Comparison of ENCODE assay signal across 9 cellular contexts in the genomic region with DNA sequence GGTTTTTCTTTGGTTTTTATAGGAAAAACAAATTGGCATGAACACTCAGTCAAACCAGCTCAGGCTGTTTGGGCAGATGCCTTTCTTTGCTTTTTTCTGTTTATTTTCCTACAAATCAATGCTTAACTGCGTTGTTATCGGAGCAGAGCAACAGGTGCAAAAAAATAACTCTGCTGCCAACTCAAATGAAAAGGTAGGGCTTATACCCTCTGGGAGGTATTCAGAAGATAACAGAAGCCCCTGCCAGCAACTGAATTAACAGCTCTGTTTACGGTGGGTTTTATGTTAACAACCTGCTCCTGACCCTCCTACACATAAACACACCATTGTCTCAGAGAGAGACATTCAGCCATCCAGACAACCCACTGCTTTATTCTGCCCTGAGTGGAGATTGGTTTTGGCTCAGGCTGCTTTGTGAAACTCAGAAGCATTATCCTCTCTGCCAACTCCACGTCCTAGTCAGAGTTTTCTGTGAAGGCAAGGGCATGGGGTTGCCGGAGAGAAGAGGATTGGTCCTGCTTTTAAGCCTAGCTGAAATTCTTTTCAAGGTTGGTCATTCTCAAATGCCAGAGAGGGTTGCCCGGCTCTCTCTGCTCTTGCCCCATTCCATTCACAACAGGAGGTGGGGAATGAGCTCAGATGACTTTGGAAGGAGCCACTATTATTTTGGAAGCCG. TPM values are rescaled to one million over a fixed set of nuclear protein-coding genes. Genes with fewer than 3 reads are reported as not detected.
DNase-seq lines count a peak whose midpoint lies in the region; ATAC-seq, FAIRE-seq and TF ChIP-seq lines count a peak whose summit lies in the region.
"Had no signal": no experiment of that assay in that cellular context is flagged by ENCODE, and none has a peak within 500 bp of the region (broad histone marks: within the 10 kb centered on the region; RNA-seq: fewer than 3 reads in every experiment).

No MANE protein-coding gene starts in this region.

- H3K4me1 ChIP-seq in left lung = peaks cover 0 to 14% of the 10 kb centered on the region in 2 donors
- peaks cover 38 to 55% of the 10 kb centered on the region in 2 donors for H3K4me1 ChIP-seq in thyroid gland

- peak in 1 of 2 donors; percentile 44 for TF ChIP-seq POLR2A in thyroid gland (IDR thresholded peaks at IDR 0.05)

- peaks cover 38% of the 10 kb centered on the region for H3K4me1 Mint-ChIP-seq in brain

- peak overlapping the region in 3 of 5 experiments; percentile 26 to 91 (median 53) for H3K27ac Mint-ChIP-seq in brain

- H3K4me3 Mint-ChIP-seq in brain = peak overlapping the region in 3 of 5 experiments; percentile 5 to 65 (median 25)

- no peaks in the 10 kb centered on the region for H3K27me3 ChIP-seq in left lung
- no peaks in the 10 kb centered on the region for H3K27me3 ChIP-seq in thyroid gland

- intact Hi-C loops in left lung (cut with DNase I) = no loop called here
- intact Hi-C loops in thyroid gland (cut with DNase I) = no loop called here

- peaks cover 5% of the 10 kb centered on the region for H3K27me3 Mint-ChIP-seq in brain

- ATAC-seq in left lung = peak; percentile 57
- no peak for ATAC-seq in HG02678 (IDR thresholded peaks at IDR 0.05; ENCODE audit: unreplicated experiment)
- ATAC-seq in HG03460 (IDR thresholded peaks at IDR 0.05; ENCODE audit: unreplicated experiment) = no peak
- ATAC-seq: GM12878 had no signal

- no peaks in the 10 kb centered on the region for H3K36me3 ChIP-seq in left lung
- H3K36me3 ChIP-seq in thyroid gland = no peaks in the 10 kb centered on the region

- no peak for FAIRE-seq in urothelium cell line (lab: Jason Lieb, UNC)
- FAIRE-seq: GM12878 had no signal

- H3K27ac ChIP-seq in left lung (peak overlapping the region; percentile 25 to 50), thyroid gland (peak overlapping the region; percentile 90 to 93 (median 93))

- H3K4me3 ChIP-seq in left lung (no peak overlapping the region), thyroid gland (replicated peaks in 1 of 3) (no peak overlapping the region)
- H3K4me3 ChIP-seq: GM12878 had no signal

- TF ChIP-seq CTCF in brain (conservative IDR thresholded peaks at IDR 0.05) (no peak), left lung (IDR thresholded peaks at IDR 0.05) (no peak), thyroid gland (IDR thresholded peaks at IDR 0.05) (no peak)

- peak; percentile 70 for DNase-seq in NCI-H128 (lab: John Stamatoyannopoulos, UW; ENCODE audit: unreplicated experiment)
- no peak for DNase-seq in left lung
- peak; percentile 59 to 71 for DNase-seq in thyroid gland
- no peak for DNase-seq in urothelium cell line (ENCODE audit: low spot score)
- no peak for DNase-seq in HuH-7.5 (ENCODE audit: low spot score)

- no peaks in the 10 kb centered on the region for H3K9me3 Mint-ChIP-seq in brain

- no peaks in the 10 kb centered on the region for H3K36me3 Mint-ChIP-seq in brain

- H3K9me3 ChIP-seq in left lung (no peaks in the 10 kb centered on the region), thyroid gland (no peaks in the 10 kb centered on the region)

- 19 to 24% methylated on average over 7 of the region's 7 CpGs for WGBS in thyroid gland, 2 donors

RNA-seq across cellular contexts. Expression of a gene that starts 11.3 kb away (rescaled TPM):
- 0.22 TPM for polyA plus RNA-seq in brain (ENCODE audit: insufficient read depth, low read depth, low replicate concordance)
- total RNA-seq in left lung (10 to 100 TPM; 41.1 to 53.1 TPM), thyroid gland (10 to 100 TPM in 2 of 4 donors, 1 to 10 TPM in 2; 3.8 to 13.9 (median 8.1) TPM)

Comparison
In these comparisons a context has a peak if more than half of its experiments do, and no peak if none do; other contexts are left out.
1. DNase-seq: peak in NCI-H128 (single experiment) and thyroid gland (2 of 2); none in left lung (0 of 2), urothelium cell line (single experiment) and HuH-7.5 (single experiment).